1 cellular context compared by ENCODE assay signal in genomic region chr17:56833023-56833811, GRCh38.
TF ChIP-seq lines count a peak whose summit lies in the region.

No MANE protein-coding gene starts in this region.

TF ChIP-seq in HepG2, 621 proteins besides CTCF, POLR2A, EP300 and RAD21 (continued from another document and continues in another):
- TF ChIP-seq ZNF10 (CRISPR knock-in tag; IDR thresholded peaks at IDR 0.05; ENCODE audit: borderline replicate concordance, low read depth) (no peak), MAFK (conservative IDR thresholded peaks at IDR 0.05 in 1 of 2, IDR thresholded peaks at IDR 0.05 in 1 of 2; ENCODE audit: low read length in 2 of 2) (no peak), PLSCR1 (CRISPR knock-in tag; IDR thresholded peaks at IDR 0.05; ENCODE audit: borderline replicate concordance) (no peak), ZNF652 (CRISPR knock-in tag; IDR thresholded peaks at IDR 0.05; ENCODE audit: borderline replicate concordance, low read depth) (no peak), AGO1 (IDR thresholded peaks at IDR 0.05; ENCODE audit: low read depth, low read length, poor library complexity, severe bottlenecking) (no peak), ZBTB4 (CRISPR knock-in tag; IDR thresholded peaks at IDR 0.05; ENCODE audit: borderline replicate concordance) (0 out of 2 replicates have a peak, but pooled peaks have one; percentile 62), BCL3 (CRISPR knock-in tag; IDR thresholded peaks at IDR 0.05) (no peak; the same call in 1 of the 2 replicates), FOXJ3 (CRISPR knock-in tag; IDR thresholded peaks at IDR 0.05; ENCODE audit: borderline replicate concordance) (no peak), SNAPC4 (CRISPR knock-in tag; IDR thresholded peaks at IDR 0.05) (no peak), ATF6 (CRISPR knock-in tag; conservative IDR thresholded peaks at IDR 0.05) (no peak), NKX3-1 (CRISPR knock-in tag; IDR thresholded peaks at IDR 0.05) (no peak; the same call in 1 of the 2 replicates), HIC2 (CRISPR knock-in tag; IDR thresholded peaks at IDR 0.05; ENCODE audit: low read depth) (no peak), KDM4B (CRISPR knock-in tag; IDR thresholded peaks at IDR 0.05) (no peak), ZNF33A (CRISPR knock-in tag; IDR thresholded peaks at IDR 0.05; ENCODE audit: borderline replicate concordance) (no peak), ZSCAN5A (CRISPR knock-in tag; IDR thresholded peaks at IDR 0.05; ENCODE audit: borderline replicate concordance) (no peak), ZNF678 (CRISPR knock-in tag; IDR thresholded peaks at IDR 0.05) (no peak), MBD4 (IDR thresholded peaks at IDR 0.05; ENCODE audit: borderline replicate concordance, low read length) (no peak), ZBTB10 (CRISPR knock-in tag; IDR thresholded peaks at IDR 0.05; ENCODE audit: borderline replicate concordance) (0 out of 2 replicates have a peak, but pooled peaks have one; percentile 44), CSRNP2 (CRISPR knock-in tag; conservative IDR thresholded peaks at IDR 0.05; ENCODE audit: low read depth) (no peak), NCOA2 (CRISPR knock-in tag; IDR thresholded peaks at IDR 0.05) (peak; percentile 22; the same call in 1 of the 2 replicates), ZNF225 (CRISPR knock-in tag; IDR thresholded peaks at IDR 0.05) (0 out of 2 replicates have a peak, but pooled peaks have one; percentile 46), FOXC1 (CRISPR knock-in tag; IDR thresholded peaks at IDR 0.05; ENCODE audit: borderline replicate concordance) (peak; percentile 85), AKAP8 (CRISPR knock-in tag; IDR thresholded peaks at IDR 0.05) (peak; percentile 48; the same call in 1 of the 2 replicates), KAT2B (IDR thresholded peaks at IDR 0.05; ENCODE audit: borderline replicate concordance, low read depth, low read length) (no peak), REL (CRISPR knock-in tag; conservative IDR thresholded peaks at IDR 0.05) (peak; percentile 31; the same call in 1 of the 2 replicates), ZBTB25 (CRISPR knock-in tag; IDR thresholded peaks at IDR 0.05) (no peak; the same call in 1 of the 2 replicates), CEBPG (CRISPR knock-in tag; IDR thresholded peaks at IDR 0.05) (no peak), ELK4 (CRISPR knock-in tag; IDR thresholded peaks at IDR 0.05; ENCODE audit: borderline replicate concordance) (no peak), MAZ (IDR thresholded peaks at IDR 0.05; ENCODE audit: borderline replicate concordance, low read depth, low read length) (no peak), MAZ (CRISPR knock-in tag; IDR thresholded peaks at IDR 0.05; ENCODE audit: low read depth) (peak; percentile 34; the same call in 1 of the 2 replicates)
